1 cellular context compared by ENCODE assay signal in the genomic region with DNA sequence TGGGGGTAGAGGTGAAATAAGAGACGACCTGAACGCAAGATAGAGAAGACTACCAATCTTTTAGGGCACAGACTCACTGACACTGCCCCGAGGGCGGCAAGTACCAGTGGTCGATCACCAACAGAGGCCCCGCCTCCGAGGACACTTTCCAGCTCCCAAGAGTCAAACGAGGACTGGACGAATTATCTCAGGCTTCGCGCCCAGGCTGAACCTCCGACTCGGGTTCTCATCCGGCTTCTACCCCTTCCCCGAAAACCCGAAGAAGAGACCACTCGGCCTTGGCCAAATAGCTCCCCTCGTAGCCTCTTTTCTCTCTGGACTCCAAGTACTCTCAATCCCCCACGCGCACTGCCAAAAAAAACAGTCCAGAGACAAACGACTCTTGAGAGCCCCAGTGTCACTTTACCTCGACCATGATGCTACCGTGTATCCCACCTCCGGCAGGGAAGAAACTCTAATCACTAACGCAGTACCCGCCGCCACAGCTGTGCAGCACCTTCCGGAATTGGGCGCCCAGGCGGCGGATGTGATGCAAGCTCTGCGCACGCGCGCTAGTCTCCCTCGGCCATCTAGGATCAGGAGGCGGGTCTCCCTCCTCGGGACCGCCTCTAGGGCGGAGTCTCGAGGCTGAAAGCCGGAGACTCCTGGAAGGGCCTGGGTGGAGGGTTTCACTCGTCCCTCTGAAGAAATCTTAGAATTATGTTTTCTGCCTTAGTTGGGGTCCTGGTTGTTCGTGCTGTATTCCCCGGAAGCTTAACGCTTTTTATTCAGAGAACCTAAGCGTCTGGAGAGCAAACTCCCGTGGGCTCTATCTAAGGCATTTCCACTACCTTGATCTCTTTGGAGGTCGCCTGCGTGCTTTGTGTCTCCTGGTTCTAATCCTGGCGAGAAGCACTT.
TF ChIP-seq lines count a peak whose summit lies in the region.

A gene (minus strand): TSS at position 507 of the 897 bp plus-strand sequence. CDS start 92 bp downstream, at position 415.

TF ChIP-seq in HepG2, 621 proteins besides CTCF, POLR2A, EP300 and RAD21 (continues in another document):
- TF ChIP-seq FOXC1 (CRISPR knock-in tag; IDR thresholded peaks at IDR 0.05; ENCODE audit: borderline replicate concordance) (no peak), ZNF891 (CRISPR knock-in tag; IDR thresholded peaks at IDR 0.05) (0 out of 2 replicates have a peak, but pooled peaks have one; percentile 48), KLF9 (CRISPR knock-in tag; IDR thresholded peaks at IDR 0.05; ENCODE audit: low read depth) (no peak), ZFYVE20 (CRISPR knock-in tag; IDR thresholded peaks at IDR 0.05; ENCODE audit: borderline replicate concordance, low read depth) (no peak), ZKSCAN5 (CRISPR knock-in tag; IDR thresholded peaks at IDR 0.05) (no peak), ZNF670 (CRISPR knock-in tag; IDR thresholded peaks at IDR 0.05; ENCODE audit: borderline replicate concordance) (no peak), CAMTA2 (CRISPR knock-in tag; IDR thresholded peaks at IDR 0.05; ENCODE audit: borderline replicate concordance) (no peak), TEAD2 (CRISPR knock-in tag; IDR thresholded peaks at IDR 0.05) (no peak), ZNF839 (CRISPR knock-in tag; IDR thresholded peaks at IDR 0.05; ENCODE audit: borderline replicate concordance) (no peak), TOPORS (CRISPR knock-in tag; IDR thresholded peaks at IDR 0.05) (no peak), ZNF674 (CRISPR knock-in tag; IDR thresholded peaks at IDR 0.05; ENCODE audit: low read depth) (no peak), MAZ (IDR thresholded peaks at IDR 0.05; ENCODE audit: borderline replicate concordance, low read depth, low read length) (no peak), MAZ (CRISPR knock-in tag; IDR thresholded peaks at IDR 0.05; ENCODE audit: low read depth) (no peak), ZNF713 (CRISPR knock-in tag; IDR thresholded peaks at IDR 0.05) (no peak), ZNF10 (CRISPR knock-in tag; IDR thresholded peaks at IDR 0.05; ENCODE audit: borderline replicate concordance, low read depth) (no peak), ZSCAN29 (CRISPR knock-in tag; conservative IDR thresholded peaks at IDR 0.05) (no peak), NR2F2 (IDR thresholded peaks at IDR 0.05; ENCODE audit: borderline replicate concordance, low read depth) (no peak), ZFP36L1 (CRISPR knock-in tag; IDR thresholded peaks at IDR 0.05) (no peak), ZNF530 (CRISPR knock-in tag; IDR thresholded peaks at IDR 0.05; ENCODE audit: low read depth) (no peak), ZBTB8A (CRISPR knock-in tag; IDR thresholded peaks at IDR 0.05; ENCODE audit: borderline replicate concordance, low read depth) (no peak), DR1 (CRISPR knock-in tag; IDR thresholded peaks at IDR 0.05) (peak; percentile 41; the same call in 1 of the 2 replicates), ZFP36L2 (CRISPR knock-in tag; IDR thresholded peaks at IDR 0.05) (no peak), ZNF432 (CRISPR knock-in tag; IDR thresholded peaks at IDR 0.05; ENCODE audit: borderline replicate concordance) (no peak), SRSF4 (IDR thresholded peaks at IDR 0.05; ENCODE audit: low read depth, low read length, poor library complexity, severe bottlenecking) (no peak)
- TF ChIP-seq, protein P1, sequence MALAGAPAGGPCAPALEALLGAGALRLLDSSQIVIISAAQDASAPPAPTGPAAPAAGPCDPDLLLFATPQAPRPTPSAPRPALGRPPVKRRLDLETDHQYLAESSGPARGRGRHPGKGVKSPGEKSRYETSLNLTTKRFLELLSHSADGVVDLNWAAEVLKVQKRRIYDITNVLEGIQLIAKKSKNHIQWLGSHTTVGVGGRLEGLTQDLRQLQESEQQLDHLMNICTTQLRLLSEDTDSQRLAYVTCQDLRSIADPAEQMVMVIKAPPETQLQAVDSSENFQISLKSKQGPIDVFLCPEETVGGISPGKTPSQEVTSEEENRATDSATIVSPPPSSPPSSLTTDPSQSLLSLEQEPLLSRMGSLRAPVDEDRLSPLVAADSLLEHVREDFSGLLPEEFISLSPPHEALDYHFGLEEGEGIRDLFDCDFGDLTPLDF (CRISPR knock-in tag; IDR thresholded peaks at IDR 0.05) = no peak
- TF ChIP-seq, protein P2, sequence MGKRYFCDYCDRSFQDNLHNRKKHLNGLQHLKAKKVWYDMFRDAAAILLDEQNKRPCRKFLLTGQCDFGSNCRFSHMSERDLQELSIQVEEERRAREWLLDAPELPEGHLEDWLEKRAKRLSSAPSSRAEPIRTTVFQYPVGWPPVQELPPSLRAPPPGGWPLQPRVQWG (CRISPR knock-in tag; IDR thresholded peaks at IDR 0.05; ENCODE audit: borderline replicate concordance, low read depth) = no peak
- TF ChIP-seq, protein P3, sequence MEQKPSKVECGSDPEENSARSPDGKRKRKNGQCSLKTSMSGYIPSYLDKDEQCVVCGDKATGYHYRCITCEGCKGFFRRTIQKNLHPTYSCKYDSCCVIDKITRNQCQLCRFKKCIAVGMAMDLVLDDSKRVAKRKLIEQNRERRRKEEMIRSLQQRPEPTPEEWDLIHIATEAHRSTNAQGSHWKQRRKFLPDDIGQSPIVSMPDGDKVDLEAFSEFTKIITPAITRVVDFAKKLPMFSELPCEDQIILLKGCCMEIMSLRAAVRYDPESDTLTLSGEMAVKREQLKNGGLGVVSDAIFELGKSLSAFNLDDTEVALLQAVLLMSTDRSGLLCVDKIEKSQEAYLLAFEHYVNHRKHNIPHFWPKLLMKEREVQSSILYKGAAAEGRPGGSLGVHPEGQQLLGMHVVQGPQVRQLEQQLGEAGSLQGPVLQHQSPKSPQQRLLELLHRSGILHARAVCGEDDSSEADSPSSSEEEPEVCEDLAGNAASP (CRISPR knock-in tag; IDR thresholded peaks at IDR 0.05; ENCODE audit: borderline replicate concordance) = no peak
- TF ChIP-seq, protein P4, sequence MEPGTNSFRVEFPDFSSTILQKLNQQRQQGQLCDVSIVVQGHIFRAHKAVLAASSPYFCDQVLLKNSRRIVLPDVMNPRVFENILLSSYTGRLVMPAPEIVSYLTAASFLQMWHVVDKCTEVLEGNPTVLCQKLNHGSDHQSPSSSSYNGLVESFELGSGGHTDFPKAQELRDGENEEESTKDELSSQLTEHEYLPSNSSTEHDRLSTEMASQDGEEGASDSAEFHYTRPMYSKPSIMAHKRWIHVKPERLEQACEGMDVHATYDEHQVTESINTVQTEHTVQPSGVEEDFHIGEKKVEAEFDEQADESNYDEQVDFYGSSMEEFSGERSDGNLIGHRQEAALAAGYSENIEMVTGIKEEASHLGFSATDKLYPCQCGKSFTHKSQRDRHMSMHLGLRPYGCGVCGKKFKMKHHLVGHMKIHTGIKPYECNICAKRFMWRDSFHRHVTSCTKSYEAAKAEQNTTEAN (CRISPR knock-in tag; conservative IDR thresholded peaks at IDR 0.05) = 0 out of 2 replicates have a peak, but pooled peaks have one; percentile 39
- TF ChIP-seq, protein P5, sequence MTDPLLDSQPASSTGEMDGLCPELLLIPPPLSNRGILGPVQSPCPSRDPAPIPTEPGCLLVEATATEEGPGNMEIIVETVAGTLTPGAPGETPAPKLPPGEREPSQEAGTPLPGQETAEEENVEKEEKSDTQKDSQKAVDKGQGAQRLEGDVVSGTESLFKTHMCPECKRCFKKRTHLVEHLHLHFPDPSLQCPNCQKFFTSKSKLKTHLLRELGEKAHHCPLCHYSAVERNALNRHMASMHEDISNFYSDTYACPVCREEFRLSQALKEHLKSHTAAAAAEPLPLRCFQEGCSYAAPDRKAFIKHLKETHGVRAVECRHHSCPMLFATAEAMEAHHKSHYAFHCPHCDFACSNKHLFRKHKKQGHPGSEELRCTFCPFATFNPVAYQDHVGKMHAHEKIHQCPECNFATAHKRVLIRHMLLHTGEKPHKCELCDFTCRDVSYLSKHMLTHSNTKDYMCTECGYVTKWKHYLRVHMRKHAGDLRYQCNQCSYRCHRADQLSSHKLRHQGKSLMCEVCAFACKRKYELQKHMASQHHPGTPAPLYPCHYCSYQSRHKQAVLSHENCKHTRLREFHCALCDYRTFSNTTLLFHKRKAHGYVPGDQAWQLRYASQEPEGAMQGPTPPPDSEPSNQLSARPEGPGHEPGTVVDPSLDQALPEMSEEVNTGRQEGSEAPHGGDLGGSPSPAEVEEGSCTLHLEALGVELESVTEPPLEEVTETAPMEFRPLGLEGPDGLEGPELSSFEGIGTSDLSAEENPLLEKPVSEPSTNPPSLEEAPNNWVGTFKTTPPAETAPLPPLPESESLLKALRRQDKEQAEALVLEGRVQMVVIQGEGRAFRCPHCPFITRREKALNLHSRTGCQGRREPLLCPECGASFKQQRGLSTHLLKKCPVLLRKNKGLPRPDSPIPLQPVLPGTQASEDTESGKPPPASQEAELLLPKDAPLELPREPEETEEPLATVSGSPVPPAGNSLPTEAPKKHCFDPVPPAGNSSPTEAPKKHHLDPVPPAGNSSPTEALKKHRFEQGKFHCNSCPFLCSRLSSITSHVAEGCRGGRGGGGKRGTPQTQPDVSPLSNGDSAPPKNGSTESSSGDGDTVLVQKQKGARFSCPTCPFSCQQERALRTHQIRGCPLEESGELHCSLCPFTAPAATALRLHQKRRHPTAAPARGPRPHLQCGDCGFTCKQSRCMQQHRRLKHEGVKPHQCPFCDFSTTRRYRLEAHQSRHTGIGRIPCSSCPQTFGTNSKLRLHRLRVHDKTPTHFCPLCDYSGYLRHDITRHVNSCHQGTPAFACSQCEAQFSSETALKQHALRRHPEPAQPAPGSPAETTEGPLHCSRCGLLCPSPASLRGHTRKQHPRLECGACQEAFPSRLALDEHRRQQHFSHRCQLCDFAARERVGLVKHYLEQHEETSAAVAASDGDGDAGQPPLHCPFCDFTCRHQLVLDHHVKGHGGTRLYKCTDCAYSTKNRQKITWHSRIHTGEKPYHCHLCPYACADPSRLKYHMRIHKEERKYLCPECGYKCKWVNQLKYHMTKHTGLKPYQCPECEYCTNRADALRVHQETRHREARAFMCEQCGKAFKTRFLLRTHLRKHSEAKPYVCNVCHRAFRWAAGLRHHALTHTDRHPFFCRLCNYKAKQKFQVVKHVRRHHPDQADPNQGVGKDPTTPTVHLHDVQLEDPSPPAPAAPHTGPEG (CRISPR knock-in tag; IDR thresholded peaks at IDR 0.05) = no peak
- TF ChIP-seq, protein P6, sequence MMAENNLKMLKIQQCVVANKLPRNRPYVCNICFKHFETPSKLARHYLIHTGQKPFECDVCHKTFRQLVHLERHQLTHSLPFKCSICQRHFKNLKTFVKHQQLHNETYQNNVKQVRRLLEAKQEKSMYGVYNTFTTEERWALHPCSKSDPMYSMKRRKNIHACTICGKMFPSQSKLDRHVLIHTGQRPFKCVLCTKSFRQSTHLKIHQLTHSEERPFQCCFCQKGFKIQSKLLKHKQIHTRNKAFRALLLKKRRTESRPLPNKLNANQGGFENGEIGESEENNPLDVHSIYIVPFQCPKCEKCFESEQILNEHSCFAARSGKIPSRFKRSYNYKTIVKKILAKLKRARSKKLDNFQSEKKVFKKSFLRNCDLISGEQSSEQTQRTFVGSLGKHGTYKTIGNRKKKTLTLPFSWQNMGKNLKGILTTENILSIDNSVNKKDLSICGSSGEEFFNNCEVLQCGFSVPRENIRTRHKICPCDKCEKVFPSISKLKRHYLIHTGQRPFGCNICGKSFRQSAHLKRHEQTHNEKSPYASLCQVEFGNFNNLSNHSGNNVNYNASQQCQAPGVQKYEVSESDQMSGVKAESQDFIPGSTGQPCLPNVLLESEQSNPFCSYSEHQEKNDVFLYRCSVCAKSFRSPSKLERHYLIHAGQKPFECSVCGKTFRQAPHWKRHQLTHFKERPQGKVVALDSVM (CRISPR knock-in tag; IDR thresholded peaks at IDR 0.05) = no peak
- TF ChIP-seq, protein P7, sequence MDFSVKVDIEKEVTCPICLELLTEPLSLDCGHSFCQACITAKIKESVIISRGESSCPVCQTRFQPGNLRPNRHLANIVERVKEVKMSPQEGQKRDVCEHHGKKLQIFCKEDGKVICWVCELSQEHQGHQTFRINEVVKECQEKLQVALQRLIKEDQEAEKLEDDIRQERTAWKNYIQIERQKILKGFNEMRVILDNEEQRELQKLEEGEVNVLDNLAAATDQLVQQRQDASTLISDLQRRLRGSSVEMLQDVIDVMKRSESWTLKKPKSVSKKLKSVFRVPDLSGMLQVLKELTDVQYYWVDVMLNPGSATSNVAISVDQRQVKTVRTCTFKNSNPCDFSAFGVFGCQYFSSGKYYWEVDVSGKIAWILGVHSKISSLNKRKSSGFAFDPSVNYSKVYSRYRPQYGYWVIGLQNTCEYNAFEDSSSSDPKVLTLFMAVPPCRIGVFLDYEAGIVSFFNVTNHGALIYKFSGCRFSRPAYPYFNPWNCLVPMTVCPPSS (IDR thresholded peaks at IDR 0.05) = no peak
- TF ChIP-seq, protein P8, sequence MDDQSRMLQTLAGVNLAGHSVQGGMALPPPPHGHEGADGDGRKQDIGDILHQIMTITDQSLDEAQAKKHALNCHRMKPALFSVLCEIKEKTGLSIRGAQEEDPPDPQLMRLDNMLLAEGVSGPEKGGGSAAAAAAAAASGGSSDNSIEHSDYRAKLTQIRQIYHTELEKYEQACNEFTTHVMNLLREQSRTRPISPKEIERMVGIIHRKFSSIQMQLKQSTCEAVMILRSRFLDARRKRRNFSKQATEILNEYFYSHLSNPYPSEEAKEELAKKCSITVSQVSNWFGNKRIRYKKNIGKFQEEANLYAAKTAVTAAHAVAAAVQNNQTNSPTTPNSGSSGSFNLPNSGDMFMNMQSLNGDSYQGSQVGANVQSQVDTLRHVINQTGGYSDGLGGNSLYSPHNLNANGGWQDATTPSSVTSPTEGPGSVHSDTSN (CRISPR knock-in tag; IDR thresholded peaks at IDR 0.05; ENCODE audit: borderline replicate concordance) = no peak
- TF ChIP-seq, protein P9, sequence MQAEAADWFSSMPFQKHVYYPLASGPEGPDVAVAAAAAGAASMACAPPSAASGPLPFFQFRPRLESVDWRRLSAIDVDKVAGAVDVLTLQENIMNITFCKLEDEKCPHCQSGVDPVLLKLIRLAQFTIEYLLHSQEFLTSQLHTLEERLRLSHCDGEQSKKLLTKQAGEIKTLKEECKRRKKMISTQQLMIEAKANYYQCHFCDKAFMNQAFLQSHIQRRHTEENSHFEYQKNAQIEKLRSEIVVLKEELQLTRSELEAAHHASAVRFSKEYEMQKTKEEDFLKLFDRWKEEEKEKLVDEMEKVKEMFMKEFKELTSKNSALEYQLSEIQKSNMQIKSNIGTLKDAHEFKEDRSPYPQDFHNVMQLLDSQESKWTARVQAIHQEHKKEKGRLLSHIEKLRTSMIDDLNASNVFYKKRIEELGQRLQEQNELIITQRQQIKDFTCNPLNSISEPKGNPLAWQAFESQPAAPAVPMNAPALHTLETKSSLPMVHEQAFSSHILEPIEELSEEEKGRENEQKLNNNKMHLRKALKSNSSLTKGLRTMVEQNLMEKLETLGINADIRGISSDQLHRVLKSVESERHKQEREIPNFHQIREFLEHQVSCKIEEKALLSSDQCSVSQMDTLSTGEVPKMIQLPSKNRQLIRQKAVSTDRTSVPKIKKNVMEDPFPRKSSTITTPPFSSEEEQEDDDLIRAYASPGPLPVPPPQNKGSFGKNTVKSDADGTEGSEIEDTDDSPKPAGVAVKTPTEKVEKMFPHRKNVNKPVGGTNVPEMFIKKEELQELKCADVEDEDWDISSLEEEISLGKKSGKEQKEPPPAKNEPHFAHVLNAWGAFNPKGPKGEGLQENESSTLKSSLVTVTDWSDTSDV (CRISPR knock-in tag; IDR thresholded peaks at IDR 0.05) = no peak
